ENCODE assay signal across 13 cellular contexts in genomic region chr1:29835486-29836273, GRCh38.
DNase-seq lines count a peak whose midpoint lies in the region; ATAC-seq and TF ChIP-seq lines count a peak whose summit lies in the region.
"Had no signal": no experiment of that assay in that cellular context is flagged by ENCODE, and none has a peak within 500 bp of the region (broad histone marks: within the 10 kb centered on the region; RNA-seq: fewer than 3 reads in every experiment).

No MANE protein-coding gene starts in this region.

- H3K4me3 ChIP-seq in GM12865 (ENCODE audit: low read depth, low read length) (no peak overlapping the region), esophagus muscularis mucosa (no peak overlapping the region)

- TF ChIP-seq CTCF in GM12865 (IDR thresholded peaks at IDR 0.05; ENCODE audit: insufficient read depth, low read depth, low read length, missing control alignments) (no peak), esophagus muscularis mucosa (IDR thresholded peaks at IDR 0.05) (no peak)

- intact Hi-C loops in esophagus muscularis mucosa (cut with DNase I) = no loop called here
- intact Hi-C loops in posterior cingulate gyrus (cut with DNase I) = no loop called here

- no peak for TF ChIP-seq EP300 in esophagus muscularis mucosa (IDR thresholded peaks at IDR 0.05)

- DNase-seq in COLO668 (lab: John Stamatoyannopoulos, UW; ENCODE audit: unreplicated experiment) (peak; percentile 23), GM12865 (ENCODE audit: low read depth) (peak; percentile 38), NCI-H69 (lab: John Stamatoyannopoulos, UW) (peak; percentile 84), esophagus muscularis mucosa (ENCODE audit: extremely low spot score) (peak; percentile 87), posterior cingulate gyrus (no peak)
- no peak for DNase-seq in central memory CD4-positive, alpha-beta T cell
- DNase-seq: activated naive CD8-positive, alpha-beta T cell treated with anti-CD3 and anti-CD28 coated beads, Interleukin-2, amount 10 ng/mL, durations not matched to agents 7 days and 5 days; effector memory CD4-positive, alpha-beta T cell; MV-4-11; NCI-H510A treated with DMSO at 0.1 percent for 48 hours; stimulated activated CD4-positive, alpha-beta T cell treated with anti-CD3 and anti-CD28 coated beads, Interleukin-2, amount 100 ng/mL, for 48 hours had no signal

- WGBS in esophagus muscularis mucosa = 57% methylated on average over 10 of the region's 10 CpGs

- peaks cover 0 to 72% (median 0%) of the 10 kb centered on the region in 4 donors for H3K27me3 ChIP-seq in esophagus muscularis mucosa

- TF ChIP-seq POLR2A in esophagus muscularis mucosa (IDR thresholded peaks at IDR 0.05; ENCODE audit: low read depth) = no peak

- no peaks in the 10 kb centered on the region for H3K4me1 ChIP-seq in esophagus muscularis mucosa

- no peaks in the 10 kb centered on the region for H3K36me3 ChIP-seq in esophagus muscularis mucosa

- no peak overlapping the region for H3K27ac ChIP-seq in esophagus muscularis mucosa (replicated peaks in 1 of 4)

- H3K9me3 ChIP-seq in esophagus muscularis mucosa = no peaks in the 10 kb centered on the region

- ATAC-seq in GM19463 (IDR thresholded peaks at IDR 0.05; ENCODE audit: unreplicated experiment) = no peak
- ATAC-seq in GM21515 (IDR thresholded peaks at IDR 0.05; ENCODE audit: unreplicated experiment) = no peak

Comparison
In these comparisons a context has a peak if more than half of its experiments do, and no peak if none do; other contexts are left out.
1. DNase-seq: peak in COLO668 (single experiment), GM12865 (single experiment), NCI-H69 (single experiment) and esophagus muscularis mucosa (single experiment); none in posterior cingulate gyrus (0 of 10) and central memory CD4-positive, alpha-beta T cell (single experiment).